ENCODE assay signal across 9 cellular contexts in genomic region chr7:101058355-101058754, GRCh38. TPM values are rescaled to one million over a fixed set of nuclear protein-coding genes. Genes with fewer than 3 reads are reported as not detected.
DNase-seq lines count a peak whose midpoint lies in the region; ATAC-seq and TF ChIP-seq lines count a peak whose summit lies in the region.
"Had no signal": no experiment of that assay in that cellular context is flagged by ENCODE, and none has a peak within 500 bp of the region (broad histone marks: within the 10 kb centered on the region; RNA-seq: fewer than 3 reads in every experiment).

No MANE protein-coding gene starts in this region.

- DNase-seq in EH (ENCODE audit: low read depth): peak; percentile 69
- DNase-seq in PC-3: peak; percentile 46
- DNase-seq in activated effector memory CD4-positive, alpha-beta T cell treated with Interleukin-2 at 50 U/mL for 16 hours: peak; percentile 8
- peak; percentile 45 to 77 (median 64) for DNase-seq in heart left ventricle
- DNase-seq in sciatic nerve (ENCODE audit: low spot score): peak; percentile 83
- no peak for DNase-seq in NCI-H446 (lab: John Stamatoyannopoulos, UW)
- no peak for DNase-seq in NCI-H82 (lab: John Stamatoyannopoulos, UW)

- H3K9me3 ChIP-seq in PC-3 (ENCODE audit: low read length) (no peaks in the 10 kb centered on the region), heart left ventricle (no peaks in the 10 kb centered on the region)

- no TSS peak for BruUV-seq in PC-3 (replicated peaks; lab: Mats Ljungman, UMichigan)

- WGBS in heart left ventricle, 4 donors: 16 to 21% (median 18%) methylated on average over 9 of the region's 9 CpGs

- no peak overlapping the region for H3K4me3 ChIP-seq in PC-3 (ENCODE audit: low read length)
- H3K4me3 ChIP-seq in heart left ventricle: no peak overlapping the region

- ATAC-seq in PC-3: no peak
- peak; percentile 68 to 81 (median 74) for ATAC-seq in heart left ventricle
- ATAC-seq in sciatic nerve: peak; percentile 73
- no peak for ATAC-seq in GM21423 (IDR thresholded peaks at IDR 0.05; ENCODE audit: unreplicated experiment)

- H3K27ac ChIP-seq in PC-3 (ENCODE audit: low read length) (no peak overlapping the region), heart left ventricle (no peak overlapping the region)

- no peak for TF ChIP-seq POLR2A in heart left ventricle (IDR thresholded peaks at IDR 0.05)

- H2AFZ ChIP-seq in PC-3 (ENCODE audit: low read length): no peak overlapping the region

- no peaks in the 10 kb centered on the region for H3F3A ChIP-seq in PC-3 (ENCODE audit: low read length, unreplicated experiment)

- CTCF ChIA-PET in PC-3 (lab: Charles Lee): interaction anchor here (0.6 kb wide), 1 partner anchor 137 kb away, joined by 3 read pairs; no protein-coding TSS in a partner anchor

- no peaks in the 10 kb centered on the region for H3K9me2 ChIP-seq in PC-3 (replicated peaks; ENCODE audit: low read length)

- no peak for TF ChIP-seq CTCF in PC-3 (conservative IDR thresholded peaks at IDR 0.05; ENCODE audit: low read depth, low read length)
- no peak for TF ChIP-seq CTCF in heart left ventricle (IDR thresholded peaks at IDR 0.05)

- peaks cover 42% of the 10 kb centered on the region for H3K27me3 ChIP-seq in PC-3 (ENCODE audit: low read length)
- H3K27me3 ChIP-seq in heart left ventricle: peaks cover 0 to 65% (median 12%) of the 10 kb centered on the region in 9 donors

- no peaks in the 10 kb centered on the region for H4K20me1 ChIP-seq in PC-3 (ENCODE audit: low read length)

- H3K79me2 ChIP-seq in PC-3 (ENCODE audit: low read length): no peaks in the 10 kb centered on the region

- H3K36me3 ChIP-seq in PC-3 (ENCODE audit: low read depth, low read length) (no peaks in the 10 kb centered on the region), heart left ventricle (no peaks in the 10 kb centered on the region)

- H3K4me2 ChIP-seq in PC-3 (ENCODE audit: low read length): no peak overlapping the region

- intact Hi-C loops in PC-3 (cut with micrococcal nuclease) (loop anchor here (5.0 kb wide), 1 partner anchor 76 kb away; no protein-coding TSS in a partner anchor), heart left ventricle (cut with DNase I) (loop anchor here in 9 of 10 donors (1.0 to 10.0 kb wide), 8 partner anchors 91 to 354 kb away; partner anchors contain the start of genes MUC12 (in 4 of the 9), ACHE (in 1 of the 9) and POP7 (in 1 of the 9)), sciatic nerve (cut with DNase I) (loop anchor here (5.0 kb wide), 2 partner anchors 161 to 256 kb away; partner anchors contain the start of gene ACHE)

- POLR2A ChIA-PET in PC-3 (lab: Charles Lee; ENCODE audit: unreplicated experiment): no interaction called here

- H3K4me1 ChIP-seq in PC-3 (ENCODE audit: insufficient read depth, low read length) (no peaks in the 10 kb centered on the region), heart left ventricle (no peaks in the 10 kb centered on the region)

- H3K9ac ChIP-seq in PC-3 (ENCODE audit: low read length): no peak overlapping the region

RNA-seq across cellular contexts. Expression of gene TRIM56, which starts 26.9 kb away (rescaled TPM):
- total RNA-seq in PC-3 (2014; rRNA removed): 10.6 and 14.8 TPM in 2 replicates
- total RNA-seq in heart left ventricle: 10 to 100 TPM in 8 of 9 donors, 1 to 10 TPM in 1; 7.9 to 37.4 (median 14.7) TPM
- polyA plus RNA-seq in heart left ventricle: 10 to 100 TPM; 10.7 to 12.7 TPM
- total RNA-seq in sciatic nerve: 47.1 TPM

RNA-seq across cellular contexts. Expression of gene MUC17, which starts 38.5 kb away (rescaled TPM):
- not detected in 2 replicates for total RNA-seq in PC-3 (2014; rRNA removed)
- not detected for total RNA-seq in heart left ventricle
- polyA plus RNA-seq in heart left ventricle: not detected
- not detected for total RNA-seq in sciatic nerve
- polyA plus RNA-seq: esophagus had no signal

Comparison
In these comparisons a context has a peak if more than half of its experiments do, and no peak if none do; other contexts are left out.
1. DNase-seq: peak in EH (single experiment), PC-3 (single experiment), activated effector memory CD4-positive, alpha-beta T cell treated with Interleukin-2 at 50 U/mL for 16 hours (single experiment), heart left ventricle (5 of 5) and sciatic nerve (single experiment); none in NCI-H446 (0 of 2) and NCI-H82 (single experiment).
2. ATAC-seq: peak in heart left ventricle (4 of 4) and sciatic nerve (single experiment); none in PC-3 (single experiment) and GM21423 (single experiment).